7 cellular contexts compared by ENCODE assay signal in genomic region chr2:49971453-49971852, GRCh38.
"Had no signal": no experiment of that assay in that cellular context is flagged by ENCODE, and none has a peak within 500 bp of the region (broad histone marks: within the 10 kb centered on the region; RNA-seq: fewer than 3 reads in every experiment).

No MANE protein-coding gene starts in this region.

- FAIRE-seq: H1, H54, HepG2 had no signal

- ATAC-seq: GM23338, HepG2 had no signal

- DNase-seq: H9, HCEC 1CT, KBM-7 had no signal
